8 cellular contexts compared by ENCODE assay signal in the genomic region with DNA sequence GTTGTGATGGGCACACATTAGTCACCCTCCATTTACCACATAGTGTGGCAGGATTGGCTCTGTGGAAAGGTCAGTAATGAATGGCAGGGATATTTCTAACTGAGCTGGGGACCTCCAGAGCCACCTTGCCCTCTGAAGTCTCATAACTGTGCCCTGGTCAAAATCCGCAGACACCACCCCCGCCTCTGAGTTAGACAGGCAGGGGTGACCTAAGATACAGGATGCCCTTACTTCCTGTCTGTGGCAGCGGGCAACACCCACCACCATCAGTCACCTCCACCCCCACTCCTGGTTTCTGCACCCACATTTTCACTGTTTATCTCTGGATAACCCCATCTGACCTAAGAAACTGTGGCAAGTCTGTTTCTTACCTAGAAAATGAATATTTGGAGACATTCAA.
DNase-seq lines count a peak whose midpoint lies in the region; ATAC-seq and TF ChIP-seq lines count a peak whose summit lies in the region.

No MANE protein-coding gene starts in this region.

- DNase-seq in activated CD8-positive, alpha-beta memory T cell treated with anti-CD3 and anti-CD28 coated beads for 48 hours (ENCODE audit: low read depth in 2 of 3, low spot score in 2 of 3): peak; percentile 38 to 73 (median 39)
- DNase-seq in stimulated activated CD4-positive, alpha-beta T cell treated with anti-CD3 and anti-CD28 coated beads, Interleukin-15, amount 100 ng/mL, for 24 hours: peak; percentile 79
- no peak for DNase-seq in GM13976 (ENCODE audit: low spot score)
- no peak for DNase-seq in NCI-H1092 (lab: John Stamatoyannopoulos, UW)
- no peak for DNase-seq in GOT3 (lab: John Stamatoyannopoulos, UW)
- DNase-seq in AG08395 (ENCODE audit: low spot score): no peak

- no peak for TF ChIP-seq CTCF in GM13976 (IDR thresholded peaks at IDR 0.05; ENCODE audit: borderline replicate concordance, control extremely low read depth, extremely low read depth, insufficient read depth, missing control alignments)

- ATAC-seq in GM18861 (IDR thresholded peaks at IDR 0.05; ENCODE audit: unreplicated experiment): peak; percentile 40
- ATAC-seq in HG03432 (IDR thresholded peaks at IDR 0.05; ENCODE audit: unreplicated experiment): peak; percentile 68

- in situ Hi-C loops in GM13976 (cut with MboI; ENCODE audit: low sequenced_read_pairs, unreplicated experiment): no loop called here

Comparison
In these comparisons a context has a peak if more than half of its experiments do, and no peak if none do; other contexts are left out.
1. DNase-seq: peak in activated CD8-positive, alpha-beta memory T cell treated with anti-CD3 and anti-CD28 coated beads for 48 hours (3 of 3) and stimulated activated CD4-positive, alpha-beta T cell treated with anti-CD3 and anti-CD28 coated beads, Interleukin-15, amount 100 ng/mL, for 24 hours (single experiment); none in GM13976 (single experiment), NCI-H1092 (single experiment), GOT3 (single experiment) and AG08395 (single experiment).